In genomic region chr5:32302822-32303754, GRCh38 we compare ENCODE assay signal across 16 cellular contexts. TPM values are rescaled to one million over a fixed set of nuclear protein-coding genes. Genes with fewer than 3 reads are reported as not detected.
DNase-seq lines count a peak whose midpoint lies in the region; ATAC-seq and TF ChIP-seq lines count a peak whose summit lies in the region.
"Had no signal": no experiment of that assay in that cellular context is flagged by ENCODE, and none has a peak within 500 bp of the region (broad histone marks: within the 10 kb centered on the region; RNA-seq: fewer than 3 reads in every experiment).

No MANE protein-coding gene starts in this region.

- intact Hi-C loops in Calu3 (cut with micrococcal nuclease; ENCODE audit: unreplicated experiment) (loop anchor here (2.0 kb wide), 1 partner anchor 70 kb away; no protein-coding TSS in a partner anchor), psoas muscle (cut with DNase I) (no loop called here)

- TF ChIP-seq CTCF in Calu3 (IDR thresholded peaks at IDR 0.05; ENCODE audit: unreplicated experiment) (no peak), osteocyte (IDR thresholded peaks at IDR 0.05) (no peak), psoas muscle (IDR thresholded peaks at IDR 0.05) (no peak)

- H4K91ac ChIP-seq in neuronal stem cell (ENCODE audit: low read depth, low read length, poor library complexity) = no peak overlapping the region

- peaks cover under 1% of the 10 kb centered on the region for H3K79me1 ChIP-seq in neuronal stem cell (ENCODE audit: low read depth, low read length)

- CTCF ChIA-PET in Calu3 (lab: Charles Lee) = interaction anchor here (0.5 to 1.3 kb wide), 7 partner anchors 9 to 311 kb away, joined by 3 to 7 read pairs (median 4); partner anchors contain the start of gene MTMR12

- H3K9ac ChIP-seq in iPS-20b (ENCODE audit: low read depth, low read length) (peak overlapping the region; percentile 19; the same call in 1 of the 2 replicates), neuronal stem cell (ENCODE audit: low read depth, low read length, poor library complexity) (no peak overlapping the region)

- H3K4ac ChIP-seq in neuronal stem cell (ENCODE audit: low read length) = no peak overlapping the region

- H3K27me3 Mint-ChIP-seq in Calu3 (ENCODE audit: unreplicated experiment) (no peaks in the 10 kb centered on the region), osteocyte (ENCODE audit: unreplicated experiment) (no peaks in the 10 kb centered on the region)
- H3K27me3 Mint-ChIP-seq: stimulated activated memory B cell treated with anti-CD40 and anti-IgM and Interleukin-4, amounts not matched to agents 10 μg/mL and 1 μg/mL and 100 μg/mL, for 72 hours had no signal

- H3K4me3 Mint-ChIP-seq in Calu3 (ENCODE audit: low read depth, unreplicated experiment) = peak overlapping the region; percentile 52
- no peak overlapping the region for H3K4me3 Mint-ChIP-seq in osteocyte (ENCODE audit: unreplicated experiment)
- H3K4me3 Mint-ChIP-seq: stimulated activated memory B cell treated with anti-CD40 and anti-IgM and Interleukin-4, amounts not matched to agents 10 μg/mL and 1 μg/mL and 100 μg/mL, for 72 hours had no signal

- peaks cover 73% of the 10 kb centered on the region for H3K4me1 Mint-ChIP-seq in Calu3 (ENCODE audit: low read depth, unreplicated experiment)
- peaks cover 18% of the 10 kb centered on the region for H3K4me1 Mint-ChIP-seq in osteocyte (ENCODE audit: unreplicated experiment)

- no peak overlapping the region for H2BK15ac ChIP-seq in neuronal stem cell (ENCODE audit: low read length)

- no peak overlapping the region for H3K4me2 ChIP-seq in neuronal stem cell (ENCODE audit: insufficient read depth, low read length, poor library complexity, severe bottlenecking)

- H3K27ac Mint-ChIP-seq in Calu3 (ENCODE audit: unreplicated experiment) = peak overlapping the region; percentile 91
- peak overlapping the region; percentile 35 for H3K27ac Mint-ChIP-seq in osteocyte (ENCODE audit: unreplicated experiment)
- H3K27ac Mint-ChIP-seq: stimulated activated memory B cell treated with anti-CD40 and anti-IgM and Interleukin-4, amounts not matched to agents 10 μg/mL and 1 μg/mL and 100 μg/mL, for 72 hours had no signal

- H3K36me3 Mint-ChIP-seq in Calu3 (ENCODE audit: insufficient read depth, unreplicated experiment) = peaks cover 41% of the 10 kb centered on the region
- H3K36me3 Mint-ChIP-seq in osteocyte (ENCODE audit: unreplicated experiment) = peaks cover 4% of the 10 kb centered on the region

- no peak overlapping the region for H3K18ac ChIP-seq in neuronal stem cell (ENCODE audit: low read length)

- no peak overlapping the region for H3K14ac ChIP-seq in neuronal stem cell (ENCODE audit: low read length)

- H2AFZ ChIP-seq in neuronal stem cell (ENCODE audit: low read length) = no peak overlapping the region

- H3K9me3 ChIP-seq in iPS-20b (ENCODE audit: insufficient read depth, low read depth, low read length) (no peaks in the 10 kb centered on the region), psoas muscle (no peaks in the 10 kb centered on the region), neuronal stem cell (replicated peaks in 1 of 2; ENCODE audit: control insufficient read depth in 2 of 2, insufficient read depth in 1 of 2, low read depth in 1 of 2, low read length in 2 of 2) (no peaks in the 10 kb centered on the region)
- H3K9me3 ChIP-seq: breast epithelium had no signal

- WGBS in psoas muscle, 3 donors = 83 to 86% (median 84%) methylated on average over 7 of the region's 7 CpGs
- WGBS in neuronal stem cell (ENCODE audit: extremely low coverage in 2 of 2, insufficient read length in 2 of 2, insufficient replicate concordance in 1 of 2), 2 donors = no CpG with 5 or more reads among the region's 7 CpGs

- no peak overlapping the region for H3K23ac ChIP-seq in neuronal stem cell (ENCODE audit: low read depth, low read length, poor library complexity)

- H2BK120ac ChIP-seq in neuronal stem cell (ENCODE audit: low read depth, low read length) = no peak overlapping the region

- H3K27ac ChIP-seq in iPS-20b (ENCODE audit: low read length) (no peak overlapping the region), psoas muscle (no peak overlapping the region), neuronal stem cell (replicated peaks; ENCODE audit: low read length) (no peak overlapping the region)

- H3K27me3 ChIP-seq in iPS-20b (ENCODE audit: insufficient read depth, low read length) (no peaks in the 10 kb centered on the region), psoas muscle (ENCODE audit: insufficient read depth in 3 of 3, low read length in 2 of 3) (no peaks in the 10 kb centered on the region), neuronal stem cell (ENCODE audit: control insufficient read depth in 3 of 3, insufficient read depth in 3 of 3, low read depth in 1 of 3, low read length in 3 of 3) (no peaks in the 10 kb centered on the region)
- H3K27me3 ChIP-seq: breast epithelium had no signal

- peaks cover 16% of the 10 kb centered on the region for H3K4me1 ChIP-seq in iPS-20b (ENCODE audit: insufficient read depth, low read length)
- peaks cover 29% of the 10 kb centered on the region for H3K4me1 ChIP-seq in psoas muscle
- H3K4me1 ChIP-seq in neuronal stem cell (ENCODE audit: control insufficient read depth in 2 of 2, insufficient read depth in 1 of 2, low read depth in 1 of 2, low read length in 2 of 2) = no peaks in the 10 kb centered on the region
- H3K4me1 ChIP-seq: breast epithelium had no signal

- H3K4me3 ChIP-seq in iPS-20b (ENCODE audit: low read length) (no peak overlapping the region; the same call in 1 of the 2 replicates), psoas muscle (no peak overlapping the region), neuronal stem cell (ENCODE audit: low read length in 2 of 2) (no peak overlapping the region)
- H3K4me3 ChIP-seq: breast epithelium had no signal

- no peak for ATAC-seq in psoas muscle
- ATAC-seq: stimulated activated memory B cell treated with anti-CD40 and anti-IgM and Interleukin-4, amounts not matched to agents 10 μg/mL and 1 μg/mL and 100 μg/mL, for 72 hours had no signal

- H2BK5ac ChIP-seq in neuronal stem cell (ENCODE audit: low read length) = no peak overlapping the region

- no peak overlapping the region for H4K8ac ChIP-seq in neuronal stem cell (ENCODE audit: low read depth, low read length)

- H3K36me3 ChIP-seq in iPS-20b (ENCODE audit: insufficient read depth, low read depth, low read length) = peaks cover 4% of the 10 kb centered on the region; the same call in 1 of the 2 replicates
- no peaks in the 10 kb centered on the region for H3K36me3 ChIP-seq in psoas muscle (ENCODE audit: insufficient read depth in 1 of 2, low read depth in 1 of 2)
- H3K36me3 ChIP-seq in neuronal stem cell (replicated peaks in 1 of 2; ENCODE audit: control insufficient read depth in 2 of 2, insufficient read depth in 2 of 2, low read length in 2 of 2) = peaks cover 0 to 4% of the 10 kb centered on the region in 2 donors
- H3K36me3 ChIP-seq: breast epithelium had no signal

- peak; percentile 34 for DNase-seq in Calu3
- DNase-seq in amniotic epithelial cell (ENCODE audit: low read depth) = peak; percentile 29
- DNase-seq in osteocyte (ENCODE audit: extremely low spot score, unreplicated experiment) = no peak
- DNase-seq in psoas muscle = no peak
- DNase-seq in epidermal melanocyte (ENCODE audit: insufficient read length, low spot score) = no peak
- no peak for DNase-seq in neuronal stem cell (ENCODE audit: low spot score)
- DNase-seq in activated CD4-positive, CD25-positive, alpha-beta regulatory T cell (lab: John Stamatoyannopoulos, UW) = no peak
- DNase-seq: activated CD4-positive, alpha-beta T cell treated with anti-CD3 and anti-CD28 coated beads for 4 hours; foreskin melanocyte; GF-D8; NCI-H1105; SHP77 treated with DMSO at 0.1 percent for 48 hours had no signal

- no peak overlapping the region for H2BK12ac ChIP-seq in neuronal stem cell (ENCODE audit: low read length)

- no peak overlapping the region for H2AK5ac ChIP-seq in neuronal stem cell (ENCODE audit: low read depth, low read length)

- no TSS peak for BruUV-seq in Calu3 (replicated peaks; lab: Mats Ljungman, UMichigan)

- H3K9me3 Mint-ChIP-seq in Calu3 (ENCODE audit: low read depth, unreplicated experiment) (no peaks in the 10 kb centered on the region), osteocyte (ENCODE audit: unreplicated experiment) (no peaks in the 10 kb centered on the region)
- H3K9me3 Mint-ChIP-seq: activated naive CD4-positive, alpha-beta T cell treated with anti-CD3 and anti-CD28 coated beads, Interleukin-2, amount 50 U/mL, for 72 hours; stimulated activated memory B cell treated with anti-CD40 and anti-IgM and Interleukin-4, amounts not matched to agents 10 μg/mL and 1 μg/mL and 100 μg/mL, for 72 hours had no signal

RNA-seq across cellular contexts. Expression of gene MTMR12, which starts 9.7 kb away (rescaled TPM):
- total RNA-seq in Calu3 (2022) (32.9 and 42.7 TPM in 2 replicates), osteocyte (19.6 and 23.4 TPM in 2 replicates), psoas muscle (1 to 10 TPM; 8.2 to 8.9 (median 8.6) TPM)
- polyA plus RNA-seq in psoas muscle = 1 to 10 TPM; 2.4 to 6.6 (median 6.6) TPM
- polyA plus RNA-seq in neuronal stem cell (2013, experiment 1 of 2) = 14.2 TPM
- polyA plus RNA-seq in neuronal stem cell (2013, experiment 2 of 2) = 14.8 TPM

Comparison
In these comparisons a context has a peak if more than half of its experiments do, and no peak if none do; other contexts are left out.
1. DNase-seq: peak in Calu3 (single experiment) and amniotic epithelial cell (single experiment); none in osteocyte (single experiment), psoas muscle (0 of 2), epidermal melanocyte (single experiment), neuronal stem cell (single experiment) and activated CD4-positive, CD25-positive, alpha-beta regulatory T cell (0 of 4).